Comparison of ENCODE assay signal across 42 cellular contexts in genomic region chr16:3377917-3378316, GRCh38. TPM values are rescaled to one million over a fixed set of nuclear protein-coding genes. Genes with fewer than 3 reads are reported as not detected.
"Had no signal": no experiment of that assay in that cellular context is flagged by ENCODE, and none has a peak within 500 bp of the region (broad histone marks: within the 10 kb centered on the region; RNA-seq: fewer than 3 reads in every experiment).

No MANE protein-coding gene starts in this region.

- H3K27me3 Mint-ChIP-seq: activated B cell treated with CpG ODN at 0.5 μM for 24 hours; activated CD4-positive, alpha-beta memory T cell treated with anti-CD3 and anti-CD28 coated beads for 36 hours; activated CD4-positive, alpha-beta T cell treated with anti-CD3 and anti-CD28 coated beads, Interleukin-2, amount 10 ng/mL, durations not matched to agents 24 days and 14 days; activated CD8-positive, alpha-beta T cell treated with anti-CD3 and anti-CD28 coated beads for 36 hours; activated naive CD8-positive, alpha-beta T cell treated with anti-CD3 and anti-CD28 coated beads for 36 hours; activated T-helper 17 cell treated with anti-CD3 and anti-CD28 coated beads, Interleukin-2, amount 50 U/mL, for 72 hours; central memory CD8-positive, alpha-beta T cell; T-cell had no signal

- H3K27ac Mint-ChIP-seq: activated B cell treated with CpG ODN at 0.5 μM for 24 hours; activated CD4-positive, alpha-beta memory T cell treated with anti-CD3 and anti-CD28 coated beads for 36 hours; activated CD4-positive, alpha-beta T cell treated with anti-CD3 and anti-CD28 coated beads, Interleukin-2, amount 10 ng/mL, durations not matched to agents 24 days and 14 days; activated CD8-positive, alpha-beta T cell treated with anti-CD3 and anti-CD28 coated beads for 36 hours; activated naive CD4-positive, alpha-beta T cell treated with anti-CD3 and anti-CD28 coated beads for 36 hours; activated naive CD4-positive, alpha-beta T cell treated with anti-CD3 and anti-CD28 coated beads, Interleukin-2, amount 50 U/mL, for 72 hours; activated naive CD8-positive, alpha-beta T cell treated with anti-CD3 and anti-CD28 coated beads for 36 hours; activated T-cell treated with anti-CD3 and anti-CD28 coated beads, Interleukin-2, amount 50 U/mL, for 72 hours; activated T-helper 1 cell treated with anti-CD3 and anti-CD28 coated beads, Interleukin-12 subunit alpha, Interleukin-12 subunit beta, Interleukin-2, Interleukin-4 antibody, amounts not matched to agents 30 ng/mL and 10 ng/mL and 1 ng/mL, durations not matched to agents 14 hours and 24 hours and 36 hours; activated T-helper 17 cell treated with anti-CD3 and anti-CD28 coated beads, Interleukin-2, amount 50 U/mL, for 72 hours; T-cell; T-helper 2 cell treated with Interferon-gamma antibody and Interleukin-4, amounts not matched to agents 5 μg/mL and 100 μg/mL, for 36 hours had no signal

- H3K4me3 Mint-ChIP-seq: activated B cell treated with CpG ODN at 0.5 μM for 24 hours; activated CD4-positive, alpha-beta memory T cell treated with anti-CD3 and anti-CD28 coated beads for 36 hours; activated CD4-positive, alpha-beta T cell treated with anti-CD3 and anti-CD28 coated beads, Interleukin-2, amount 10 ng/mL, durations not matched to agents 24 days and 14 days; activated CD8-positive, alpha-beta T cell treated with anti-CD3 and anti-CD28 coated beads for 36 hours; activated naive CD4-positive, alpha-beta T cell treated with anti-CD3 and anti-CD28 coated beads for 36 hours; activated naive CD8-positive, alpha-beta T cell treated with anti-CD3 and anti-CD28 coated beads for 36 hours; activated T-cell treated with anti-CD3 and anti-CD28 coated beads, Interleukin-2, amount 50 U/mL, for 4 hours; activated T-cell treated with anti-CD3 and anti-CD28 coated beads, Interleukin-2, amount 50 U/mL, for 72 hours; activated T-helper 1 cell treated with anti-CD3 and anti-CD28 coated beads, Interleukin-12 subunit alpha, Interleukin-12 subunit beta, Interleukin-2, Interleukin-4 antibody, amounts not matched to agents 30 ng/mL and 10 ng/mL and 1 ng/mL, durations not matched to agents 14 hours and 24 hours and 36 hours; activated T-helper 17 cell treated with anti-CD3 and anti-CD28 coated beads, Interleukin-2, amount 50 U/mL, for 72 hours; central memory CD8-positive, alpha-beta T cell; T-cell; T-helper 2 cell treated with Interferon-gamma antibody and Interleukin-4, amounts not matched to agents 5 μg/mL and 100 μg/mL, for 36 hours had no signal

- H3K27ac ChIP-seq: adrenal gland, body of pancreas, brain microvascular endothelial cell, breast epithelium, cardiac muscle cell, VCaP had no signal

- H3K4me3 ChIP-seq: adrenal gland, body of pancreas, breast epithelium, cardiac muscle cell had no signal

- DNase-seq: activated B cell treated with CpG ODN at 0.5 μM for 24 hours; activated CD4-positive, alpha-beta memory T cell treated with anti-CD3 and anti-CD28 coated beads for 36 hours; activated CD4-positive, alpha-beta T cell treated with anti-CD3 and anti-CD28 coated beads for 4 hours; activated CD4-positive, alpha-beta T cell treated with anti-CD3 and anti-CD28 coated beads, Interleukin-2, amount 10 ng/mL, durations not matched to agents 24 days and 14 days; activated CD4-positive, alpha-beta T cell treated with anti-CD3 and anti-CD28 coated beads, Interleukin-2, amount 50 U/mL, for 1 hour; activated CD4-positive, alpha-beta T cell treated with anti-CD3 and anti-CD28 coated beads, Interleukin-2, amount 50 U/mL, for 4 hours; activated CD4-positive, CD25-positive, alpha-beta regulatory T cell treated with anti-CD3 and anti-CD28 coated beads, Interleukin-2, amount 50 U/mL, for 72 hours; activated CD8-positive, alpha-beta memory T cell treated with anti-CD3 and anti-CD28 coated beads, Interleukin-2, amount 50 U/mL, for 4 hours; activated CD8-positive, alpha-beta T cell treated with anti-CD3 and anti-CD28 coated beads for 36 hours; activated effector memory CD4-positive, alpha-beta T cell treated with anti-CD3 and anti-CD28 coated beads, Interleukin-2, amount 50 U/mL, for 16 hours; activated gamma-delta T cell treated with Interleukin-2 at 50 U/mL for 16 hours; activated naive CD4-positive, alpha-beta T cell; activated naive CD4-positive, alpha-beta T cell treated with anti-CD3 and anti-CD28 coated beads for 36 hours; activated naive CD4-positive, alpha-beta T cell treated with anti-CD3 and anti-CD28 coated beads, Interleukin-2, amount 50 U/mL, for 16 hours; activated naive CD8-positive, alpha-beta T cell treated with anti-CD3 and anti-CD28 coated beads for 36 hours; activated T-cell treated with anti-CD3 and anti-CD28 coated beads for 4 hours; activated T-cell treated with anti-CD3 and anti-CD28 coated beads, Interleukin-2, amount 50 U/mL, for 1 hour; activated T-cell treated with anti-CD3 and anti-CD28 coated beads, Interleukin-2, amount 50 U/mL, for 4 hours; activated T-cell treated with anti-CD3 and anti-CD28 coated beads, Interleukin-2, amount 50 U/mL, for 72 hours; adrenal gland; amniotic stem cell; aorta; body of pancreas; brain microvascular endothelial cell; caudate nucleus; cerebellar nuclear complex; T-cell; T-helper 2 cell; T-helper 9 cell had no signal

- FAIRE-seq: astrocyte, TTC549 had no signal

- ATAC-seq: activated CD8-positive, alpha-beta T cell treated with anti-CD3 and anti-CD28 coated beads for 36 hours; activated naive CD4-positive, alpha-beta T cell treated with anti-CD3 and anti-CD28 coated beads, Interleukin-2, amount 50 U/mL, for 72 hours; activated T-cell treated with anti-CD3 and anti-CD28 coated beads, Interleukin-2, amount 50 U/mL, for 4 hours; activated T-cell treated with anti-CD3 and anti-CD28 coated beads, Interleukin-2, amount 50 U/mL, for 72 hours; activated T-helper 17 cell treated with anti-CD3 and anti-CD28 coated beads, Interleukin-2, amount 50 U/mL, for 72 hours; body of pancreas; T-cell had no signal

- H3K4me1 Mint-ChIP-seq: activated B cell treated with CpG ODN at 0.5 μM for 24 hours; activated CD4-positive, alpha-beta T cell treated with anti-CD3 and anti-CD28 coated beads, Interleukin-2, amount 10 ng/mL, durations not matched to agents 24 days and 14 days; activated naive CD8-positive, alpha-beta T cell treated with anti-CD3 and anti-CD28 coated beads for 36 hours; activated T-helper 17 cell treated with anti-CD3 and anti-CD28 coated beads, Interleukin-2, amount 50 U/mL, for 72 hours; central memory CD8-positive, alpha-beta T cell; T-cell had no signal

- H3K27me3 ChIP-seq: adrenal gland, body of pancreas, brain microvascular endothelial cell, breast epithelium, cardiac muscle cell had no signal

- H3K4me1 ChIP-seq: adrenal gland, body of pancreas, breast epithelium had no signal

RNA-seq across cellular contexts. Expression of gene OR2C1, which starts 22.2 kb away (rescaled TPM):
- total RNA-seq: activated CD4-positive, alpha-beta memory T cell treated with anti-CD3 and anti-CD28 coated beads for 36 hours; activated CD4-positive, alpha-beta T cell treated with anti-CD3 and anti-CD28 coated beads, Interleukin-2, amount 10 ng/mL, durations not matched to agents 24 days and 14 days; activated CD8-positive, alpha-beta memory T cell treated with anti-CD3 and anti-CD28 coated beads for 36 hours; activated CD8-positive, alpha-beta T cell treated with anti-CD3 and anti-CD28 coated beads for 36 hours; activated naive CD4-positive, alpha-beta T cell treated with anti-CD3 and anti-CD28 coated beads for 36 hours; activated naive CD4-positive, alpha-beta T cell treated with anti-CD3 and anti-CD28 coated beads, Interleukin-2, amount 50 U/mL, for 72 hours; activated naive CD8-positive, alpha-beta T cell treated with anti-CD3 and anti-CD28 coated beads for 36 hours; activated T-cell treated with anti-CD3 and anti-CD28 coated beads, Interleukin-2, amount 50 U/mL, for 4 hours; activated T-cell treated with anti-CD3 and anti-CD28 coated beads, Interleukin-2, amount 50 U/mL, for 72 hours; activated T-helper 1 cell treated with anti-CD3 and anti-CD28 coated beads, Interleukin-12 subunit alpha, Interleukin-12 subunit beta, Interleukin-2, Interleukin-4 antibody, amounts not matched to agents 30 ng/mL and 10 ng/mL and 1 ng/mL, durations not matched to agents 14 hours and 24 hours and 36 hours; activated T-helper 17 cell treated with anti-CD3 and anti-CD28 coated beads, Interleukin-2, amount 50 U/mL, for 72 hours; aorta; astrocyte; body of pancreas; chondrocyte; T-helper 1 cell treated with Interleukin-12 subunit alpha and Interleukin-12 subunit beta and Interleukin-4 antibody, amounts not matched to agents 30 ng/mL and 1 ng/mL, for 36 hours had no signal
- polyA plus RNA-seq: aorta had no signal
